ENCODE assay signal across 8 cellular contexts in genomic region chr10:72254891-72255568, GRCh38. TPM values are rescaled to one million over a fixed set of nuclear protein-coding genes. Genes with fewer than 3 reads are reported as not detected.
DNase-seq lines count a peak whose midpoint lies in the region; ATAC-seq lines count a peak whose summit lies in the region.

No MANE protein-coding gene starts in this region.

- H3K36me3 Mint-ChIP-seq in stimulated activated effector memory CD8-positive, alpha-beta T cell treated with anti-CD3 and anti-CD28 coated beads, Interleukin-12 subunit alpha, Interleukin-12 subunit beta, amount 100 ng/mL, for 72 hours, result no peaks in the 10 kb centered on the region

- H3K27ac Mint-ChIP-seq in stimulated activated effector memory CD8-positive, alpha-beta T cell treated with anti-CD3 and anti-CD28 coated beads, Interleukin-12 subunit alpha, Interleukin-12 subunit beta, amount 100 ng/mL, for 72 hours, result peak overlapping the region; percentile 89

- ATAC-seq in left colon, result peak; percentile 89
- peak; percentile 58 for ATAC-seq in stimulated activated effector memory CD8-positive, alpha-beta T cell treated with anti-CD3 and anti-CD28 coated beads, Interleukin-12 subunit alpha, Interleukin-12 subunit beta, amount 100 ng/mL, for 72 hours
- ATAC-seq in HG03097 (IDR thresholded peaks at IDR 0.05; ENCODE audit: low FRiP score, unreplicated experiment), result no peak
- ATAC-seq in HG03108 (IDR thresholded peaks at IDR 0.05; ENCODE audit: unreplicated experiment), result no peak

- DNase-seq in EH (ENCODE audit: low read depth), result peak; percentile 77
- peak; percentile 86 for DNase-seq in KBM-7
- peak; percentile 16 for DNase-seq in T1000 (lab: John Stamatoyannopoulos, UW)
- peak; percentile 74 for DNase-seq in dermis blood vessel endothelial cell
- DNase-seq in left colon, result peak; percentile 82 to 93
- DNase-seq in stimulated activated effector memory CD8-positive, alpha-beta T cell treated with anti-CD3 and anti-CD28 coated beads, Interleukin-12 subunit alpha, Interleukin-12 subunit beta, amount 100 ng/mL, for 72 hours (ENCODE audit: low spot score in 2 of 2), result no peak

- in situ Hi-C loops in KBM-7 (cut with MboI; ENCODE audit: low pct_unique_long_range_greater_than_20kb, low sequenced_read_pairs), result no loop called here

- intact Hi-C loops in left colon (cut with DNase I, micrococcal nuclease), result no loop called here

- no peaks in the 10 kb centered on the region for H3K9me3 Mint-ChIP-seq in stimulated activated effector memory CD8-positive, alpha-beta T cell treated with anti-CD3 and anti-CD28 coated beads, Interleukin-12 subunit alpha, Interleukin-12 subunit beta, amount 100 ng/mL, for 72 hours

- H3K4me3 Mint-ChIP-seq in stimulated activated effector memory CD8-positive, alpha-beta T cell treated with anti-CD3 and anti-CD28 coated beads, Interleukin-12 subunit alpha, Interleukin-12 subunit beta, amount 100 ng/mL, for 72 hours, result peak overlapping the region; percentile 65

- H3K4me1 Mint-ChIP-seq in stimulated activated effector memory CD8-positive, alpha-beta T cell treated with anti-CD3 and anti-CD28 coated beads, Interleukin-12 subunit alpha, Interleukin-12 subunit beta, amount 100 ng/mL, for 72 hours, result peaks cover 75% of the 10 kb centered on the region

RNA-seq across cellular contexts. Expression of gene DDIT4, which starts 18.7 kb away (rescaled TPM):
- total RNA-seq in dermis blood vessel endothelial cell (146 and 173 TPM in 2 replicates), left colon (100 to 1,000 TPM in 1 of 2 donors, 10 to 100 TPM in 1; 60.1 to 210 TPM)

RNA-seq across cellular contexts. Expression of gene ASCC1, which starts 39.0 kb away (rescaled TPM):
- total RNA-seq in dermis blood vessel endothelial cell, result 33.5 and 38.3 TPM in 2 replicates
- 10 to 100 TPM; 17.7 to 17.9 TPM for total RNA-seq in left colon

RNA-seq across cellular contexts. Expression of gene ANAPC16, which starts 39.2 kb away (rescaled TPM):
- total RNA-seq in dermis blood vessel endothelial cell, result 51.5 and 54.5 TPM in 2 replicates
- total RNA-seq in left colon, result 10 to 100 TPM; 75.6 to 83.8 TPM

Comparison
In these comparisons a context has a peak if more than half of its experiments do, and no peak if none do; other contexts are left out.
1. DNase-seq: peak in EH (single experiment), KBM-7 (single experiment), T1000 (single experiment), dermis blood vessel endothelial cell (single experiment) and left colon (2 of 2); none in stimulated activated effector memory CD8-positive, alpha-beta T cell treated with anti-CD3 and anti-CD28 coated beads, Interleukin-12 subunit alpha, Interleukin-12 subunit beta, amount 100 ng/mL, for 72 hours (0 of 2).
2. ATAC-seq: peak in left colon (single experiment) and stimulated activated effector memory CD8-positive, alpha-beta T cell treated with anti-CD3 and anti-CD28 coated beads, Interleukin-12 subunit alpha, Interleukin-12 subunit beta, amount 100 ng/mL, for 72 hours (single experiment); none in HG03097 (single experiment) and HG03108 (single experiment).